ENCODE assay signal across 10 cellular contexts in the genomic region with DNA sequence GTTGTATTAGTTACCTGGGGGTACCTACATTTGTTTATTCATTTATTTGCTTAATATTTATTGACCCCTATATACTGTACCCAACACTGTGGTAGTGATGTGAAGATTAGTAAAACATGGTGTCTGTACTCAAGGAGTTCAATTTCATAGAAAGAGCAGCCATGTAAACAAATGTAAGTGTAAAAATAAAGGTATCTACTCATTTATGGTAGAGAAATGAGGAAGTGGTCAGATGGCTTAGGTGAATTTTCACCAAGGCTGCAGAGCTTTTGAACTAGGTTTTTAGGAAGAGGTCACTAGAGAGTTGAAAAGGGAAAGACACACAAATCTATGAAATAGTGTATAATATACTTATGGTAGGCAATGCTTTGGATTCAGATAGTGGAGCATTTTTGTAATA. TPM values are rescaled to one million over a fixed set of nuclear protein-coding genes. Genes with fewer than 3 reads are reported as not detected.
A peak's percentile ranks its signal among the peaks of the same experiment; 100 is the strongest.
DNase-seq lines count a peak whose midpoint lies in the region; ATAC-seq and TF ChIP-seq lines count a peak whose summit lies in the region.
"Had no signal": no experiment of that assay in that cellular context is flagged by ENCODE, and none has a peak within 500 bp of the region (broad histone marks: within the 10 kb centered on the region; RNA-seq: fewer than 3 reads in every experiment).

No MANE protein-coding gene starts in this region.

- H3K36me3 Mint-ChIP-seq in activated CD8-positive, alpha-beta T cell treated with anti-CD3 and anti-CD28 coated beads for 36 hours (ENCODE audit: low read depth) = peaks cover 25% of the 10 kb centered on the region
- H3K36me3 Mint-ChIP-seq in activated T-helper 2 cell treated with anti-CD3 and anti-CD28 coated beads, Interferon-gamma antibody, Interleukin-2, Interleukin-4, amounts not matched to agents 10 μg/mL and 5 μg/mL and 100 μg/mL, durations not matched to agents 14 hours and 24 hours and 36 hours (ENCODE audit: low read depth) = peaks cover 43% of the 10 kb centered on the region

- H3K27me3 ChIP-seq in brain microvascular endothelial cell (replicated peaks) = no peaks in the 10 kb centered on the region

- CTCF ChIA-PET in activated CD8-positive, alpha-beta T cell treated with anti-CD3 and anti-CD28 coated beads for 36 hours (lab: Charles Lee) = no interaction called here

- ATAC-seq in GM18873 (IDR thresholded peaks at IDR 0.05; ENCODE audit: low FRiP score, unreplicated experiment) (peak; percentile 70), GM21786 (IDR thresholded peaks at IDR 0.05; ENCODE audit: unreplicated experiment) (peak; percentile 87), HG03442 (IDR thresholded peaks at IDR 0.05; ENCODE audit: unreplicated experiment) (peak; percentile 95)
- no peak for ATAC-seq in activated CD8-positive, alpha-beta T cell treated with anti-CD3 and anti-CD28 coated beads for 36 hours

- no peak overlapping the region for H3K27ac ChIP-seq in brain microvascular endothelial cell

- in situ Hi-C loops in brain microvascular endothelial cell (cut with HindIII; ENCODE audit: low pct_ligation_motif_present, low sequenced_read_pairs) = no loop called here

- POLR2A ChIA-PET in activated CD8-positive, alpha-beta T cell treated with anti-CD3 and anti-CD28 coated beads for 36 hours (lab: Charles Lee) = no interaction called here

- peak overlapping the region; percentile 32 for H3K27ac Mint-ChIP-seq in activated CD8-positive, alpha-beta T cell treated with anti-CD3 and anti-CD28 coated beads for 36 hours
- no peak overlapping the region for H3K27ac Mint-ChIP-seq in activated T-helper 2 cell treated with anti-CD3 and anti-CD28 coated beads, Interferon-gamma antibody, Interleukin-2, Interleukin-4, amounts not matched to agents 10 μg/mL and 5 μg/mL and 100 μg/mL, durations not matched to agents 14 hours and 24 hours and 36 hours
- H3K27ac Mint-ChIP-seq: activated naive CD4-positive, alpha-beta T cell treated with anti-CD3 and anti-CD28 coated beads for 36 hours had no signal

- DNase-seq in activated CD8-positive, alpha-beta T cell treated with anti-CD3 and anti-CD28 coated beads for 36 hours = no peak
- DNase-seq in brain microvascular endothelial cell (no peak), NCI-H2081 treated with DMSO at 0.1 percent for 48 hours (lab: John Stamatoyannopoulos, UW) (no peak), NCI-H2171 treated with DMSO at 0.1 percent for 48 hours (lab: John Stamatoyannopoulos, UW) (no peak)
- DNase-seq in activated T-helper 2 cell treated with anti-CD3 and anti-CD28 coated beads, Interferon-gamma antibody, Interleukin-2, Interleukin-4, amounts not matched to agents 10 μg/mL and 5 μg/mL and 100 μg/mL, durations not matched to agents 14 hours and 24 hours and 36 hours (ENCODE audit: low spot score) = no peak
- DNase-seq: activated naive CD4-positive, alpha-beta T cell treated with anti-CD3 and anti-CD28 coated beads for 36 hours; NCI-H524 had no signal

- H3K9me3 Mint-ChIP-seq in activated CD8-positive, alpha-beta T cell treated with anti-CD3 and anti-CD28 coated beads for 36 hours = no peaks in the 10 kb centered on the region
- H3K9me3 Mint-ChIP-seq in activated T-helper 2 cell treated with anti-CD3 and anti-CD28 coated beads, Interferon-gamma antibody, Interleukin-2, Interleukin-4, amounts not matched to agents 10 μg/mL and 5 μg/mL and 100 μg/mL, durations not matched to agents 14 hours and 24 hours and 36 hours = no peaks in the 10 kb centered on the region
- H3K9me3 Mint-ChIP-seq: activated naive CD4-positive, alpha-beta T cell treated with anti-CD3 and anti-CD28 coated beads for 36 hours had no signal

- no peak overlapping the region for H3K4me3 ChIP-seq in brain microvascular endothelial cell (ENCODE audit: low read depth, low read length)

- no peak overlapping the region for H3K4me3 Mint-ChIP-seq in activated CD8-positive, alpha-beta T cell treated with anti-CD3 and anti-CD28 coated beads for 36 hours
- H3K4me3 Mint-ChIP-seq in activated T-helper 2 cell treated with anti-CD3 and anti-CD28 coated beads, Interferon-gamma antibody, Interleukin-2, Interleukin-4, amounts not matched to agents 10 μg/mL and 5 μg/mL and 100 μg/mL, durations not matched to agents 14 hours and 24 hours and 36 hours (ENCODE audit: low read depth) = no peak overlapping the region
- H3K4me3 Mint-ChIP-seq: activated naive CD4-positive, alpha-beta T cell treated with anti-CD3 and anti-CD28 coated beads for 36 hours had no signal

- no peaks in the 10 kb centered on the region for H3K27me3 Mint-ChIP-seq in activated CD8-positive, alpha-beta T cell treated with anti-CD3 and anti-CD28 coated beads for 36 hours
- no peaks in the 10 kb centered on the region for H3K27me3 Mint-ChIP-seq in activated T-helper 2 cell treated with anti-CD3 and anti-CD28 coated beads, Interferon-gamma antibody, Interleukin-2, Interleukin-4, amounts not matched to agents 10 μg/mL and 5 μg/mL and 100 μg/mL, durations not matched to agents 14 hours and 24 hours and 36 hours (ENCODE audit: low read depth)

- H3K4me1 Mint-ChIP-seq in activated CD8-positive, alpha-beta T cell treated with anti-CD3 and anti-CD28 coated beads for 36 hours (ENCODE audit: low read depth) = peaks cover 4% of the 10 kb centered on the region
- peaks cover 3% of the 10 kb centered on the region for H3K4me1 Mint-ChIP-seq in activated T-helper 2 cell treated with anti-CD3 and anti-CD28 coated beads, Interferon-gamma antibody, Interleukin-2, Interleukin-4, amounts not matched to agents 10 μg/mL and 5 μg/mL and 100 μg/mL, durations not matched to agents 14 hours and 24 hours and 36 hours (ENCODE audit: low read depth)

- intact Hi-C loops in activated CD8-positive, alpha-beta T cell treated with anti-CD3 and anti-CD28 coated beads for 36 hours (cut with micrococcal nuclease) = no loop called here
- intact Hi-C loops in activated T-helper 2 cell treated with anti-CD3 and anti-CD28 coated beads, Interferon-gamma antibody, Interleukin-2, Interleukin-4, amounts not matched to agents 10 μg/mL and 5 μg/mL and 100 μg/mL, durations not matched to agents 14 hours and 24 hours and 36 hours (cut with micrococcal nuclease) = no loop called here

- no peak for TF ChIP-seq CTCF in activated CD8-positive, alpha-beta T cell treated with anti-CD3 and anti-CD28 coated beads for 36 hours (IDR thresholded peaks at IDR 0.05)
- no peak for TF ChIP-seq CTCF in brain microvascular endothelial cell (IDR thresholded peaks at IDR 0.05; ENCODE audit: low read depth, low read length, missing control alignments)

- peaks cover 55% of the 10 kb centered on the region for H3K36me3 ChIP-seq in brain microvascular endothelial cell (replicated peaks)

RNA-seq across cellular contexts. Expression of gene CTR9, which starts 11.1 kb away (rescaled TPM):
- total RNA-seq in activated CD8-positive, alpha-beta T cell treated with anti-CD3 and anti-CD28 coated beads for 36 hours = 10 to 100 TPM; 35.9 to 37.1 TPM
- total RNA-seq in activated T-helper 2 cell treated with anti-CD3 and anti-CD28 coated beads, Interferon-gamma antibody, Interleukin-2, Interleukin-4, amounts not matched to agents 10 μg/mL and 5 μg/mL and 100 μg/mL, durations not matched to agents 14 hours and 24 hours and 36 hours = 41.5 and 43.5 TPM in 2 replicates

RNA-seq across cellular contexts. Expression of gene EIF4G2, which starts 46.5 kb away (rescaled TPM):
- 100 to 1,000 TPM; 757 to 842 TPM for total RNA-seq in activated CD8-positive, alpha-beta T cell treated with anti-CD3 and anti-CD28 coated beads for 36 hours
- total RNA-seq in activated T-helper 2 cell treated with anti-CD3 and anti-CD28 coated beads, Interferon-gamma antibody, Interleukin-2, Interleukin-4, amounts not matched to agents 10 μg/mL and 5 μg/mL and 100 μg/mL, durations not matched to agents 14 hours and 24 hours and 36 hours = 1,057 and 1,120 TPM in 2 replicates
